Comparison of ENCODE assay signal across 1 cellular context in genomic region chr6:111483736-111484654, GRCh38.
TF ChIP-seq lines count a peak whose summit lies in the region.

No MANE protein-coding gene starts in this region.

TF ChIP-seq in K562, 482 proteins besides CTCF, POLR2A, EP300 and RAD21 (continued from another document and continues in another):
- TF ChIP-seq GTF3C2 (IDR thresholded peaks at IDR 0.05; ENCODE audit: borderline replicate concordance, extremely low read depth, insufficient read length) (no peak), NONO (IDR thresholded peaks at IDR 0.05; ENCODE audit: low read depth in 2 of 2, low read length in 1 of 2) (peak in 1 of 2 experiments; percentile 10; a peak in 1 of 4 replicates), JUNB (CRISPR knock-in tag; conservative IDR thresholded peaks at IDR 0.05) (no peak), HNRNPH1 (optimal IDR thresholded peaks at IDR 0.05; ENCODE audit: low read depth, low read length) (no peak), ARID2 (IDR thresholded peaks at IDR 0.05) (no peak), TCF3 (CRISPR knock-in tag; IDR thresholded peaks at IDR 0.05) (0 out of 2 replicates have a peak, but pooled peaks have one; percentile 8), RAD51 (IDR thresholded peaks at IDR 0.05; ENCODE audit: borderline replicate concordance, low read depth) (peak; percentile 55; the same call in 1 of the 2 replicates), ZNF583 (CRISPR knock-in tag; IDR thresholded peaks at IDR 0.05) (no peak), ZNF717 (CRISPR knock-in tag; IDR thresholded peaks at IDR 0.05) (no peak), NCOA1 (IDR thresholded peaks at IDR 0.05; ENCODE audit: low read depth) (0 out of 2 replicates have a peak, but pooled peaks have one; percentile 38), KAT7 (CRISPR knock-in tag; IDR thresholded peaks at IDR 0.05; ENCODE audit: borderline replicate concordance) (peak; percentile 10; the same call in 1 of the 2 replicates), CCNT2 (IDR thresholded peaks at IDR 0.05; ENCODE audit: borderline replicate concordance, extremely low read depth, insufficient read length, low read depth, low read length) (peak; percentile 88), ZNF655 (CRISPR knock-in tag; IDR thresholded peaks at IDR 0.05) (no peak), HDGF (IDR thresholded peaks at IDR 0.05) (no peak), ZBTB12 (CRISPR knock-in tag; IDR thresholded peaks at IDR 0.05) (no peak), NFE2 (IDR thresholded peaks at IDR 0.05; ENCODE audit: low read depth) (0 out of 2 replicates have a peak, but pooled peaks have one; percentile 4), PHB (CRISPR knock-in tag; IDR thresholded peaks at IDR 0.05) (no peak; the same call in 1 of the 2 replicates), ZNF274 (IDR thresholded peaks at IDR 0.05; ENCODE audit: borderline replicate concordance, low read depth, low read length) (no peak), PTRF (tag; IDR thresholded peaks at IDR 0.05) (no peak), GTF2B (IDR thresholded peaks at IDR 0.05; ENCODE audit: extremely low read depth, insufficient read length) (peak; percentile 45), ZNF778 (CRISPR knock-in tag; IDR thresholded peaks at IDR 0.05) (no peak), ATF7 (IDR thresholded peaks at IDR 0.05) (peak; percentile 51), TAL1 (IDR thresholded peaks at IDR 0.05) (no peak), CBX3 (IDR thresholded peaks at IDR 0.05; ENCODE audit: borderline replicate concordance in 1 of 2, low read length in 2 of 2) (no peak; a peak in 1 of 3 replicates), CHD1 (IDR thresholded peaks at IDR 0.05; ENCODE audit: low read length) (no peak), USF1 (CRISPR knock-in tag; IDR thresholded peaks at IDR 0.05) (peak; percentile 49), TEAD4 (IDR thresholded peaks at IDR 0.05; ENCODE audit: low read length) (peak; percentile 76), TEAD4 (CRISPR knock-in tag; IDR thresholded peaks at IDR 0.05; ENCODE audit: borderline replicate concordance) (no peak), HES1 (IDR thresholded peaks at IDR 0.05; ENCODE audit: low read depth) (peak; percentile 96), ARID3B (CRISPR knock-in tag; IDR thresholded peaks at IDR 0.05; ENCODE audit: borderline replicate concordance) (no peak), CHD2 (IDR thresholded peaks at IDR 0.05; ENCODE audit: low read depth, low read length) (0 out of 2 replicates have a peak, but pooled peaks have one; percentile 4), CXXC5 (CRISPR knock-in tag; IDR thresholded peaks at IDR 0.05) (peak; percentile 98), TEAD1 (CRISPR knock-in tag; IDR thresholded peaks at IDR 0.05) (peak; percentile 45 to 86; a peak in 3 of 4 replicates), ZZZ3 (IDR thresholded peaks at IDR 0.05) (no peak)
- TF ChIP-seq, protein P1, sequence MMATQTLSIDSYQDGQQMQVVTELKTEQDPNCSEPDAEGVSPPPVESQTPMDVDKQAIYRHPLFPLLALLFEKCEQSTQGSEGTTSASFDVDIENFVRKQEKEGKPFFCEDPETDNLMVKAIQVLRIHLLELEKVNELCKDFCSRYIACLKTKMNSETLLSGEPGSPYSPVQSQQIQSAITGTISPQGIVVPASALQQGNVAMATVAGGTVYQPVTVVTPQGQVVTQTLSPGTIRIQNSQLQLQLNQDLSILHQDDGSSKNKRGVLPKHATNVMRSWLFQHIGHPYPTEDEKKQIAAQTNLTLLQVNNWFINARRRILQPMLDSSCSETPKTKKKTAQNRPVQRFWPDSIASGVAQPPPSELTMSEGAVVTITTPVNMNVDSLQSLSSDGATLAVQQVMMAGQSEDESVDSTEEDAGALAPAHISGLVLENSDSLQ (IDR thresholded peaks at IDR 0.05) = peak; percentile 63
- TF ChIP-seq, protein P2, sequence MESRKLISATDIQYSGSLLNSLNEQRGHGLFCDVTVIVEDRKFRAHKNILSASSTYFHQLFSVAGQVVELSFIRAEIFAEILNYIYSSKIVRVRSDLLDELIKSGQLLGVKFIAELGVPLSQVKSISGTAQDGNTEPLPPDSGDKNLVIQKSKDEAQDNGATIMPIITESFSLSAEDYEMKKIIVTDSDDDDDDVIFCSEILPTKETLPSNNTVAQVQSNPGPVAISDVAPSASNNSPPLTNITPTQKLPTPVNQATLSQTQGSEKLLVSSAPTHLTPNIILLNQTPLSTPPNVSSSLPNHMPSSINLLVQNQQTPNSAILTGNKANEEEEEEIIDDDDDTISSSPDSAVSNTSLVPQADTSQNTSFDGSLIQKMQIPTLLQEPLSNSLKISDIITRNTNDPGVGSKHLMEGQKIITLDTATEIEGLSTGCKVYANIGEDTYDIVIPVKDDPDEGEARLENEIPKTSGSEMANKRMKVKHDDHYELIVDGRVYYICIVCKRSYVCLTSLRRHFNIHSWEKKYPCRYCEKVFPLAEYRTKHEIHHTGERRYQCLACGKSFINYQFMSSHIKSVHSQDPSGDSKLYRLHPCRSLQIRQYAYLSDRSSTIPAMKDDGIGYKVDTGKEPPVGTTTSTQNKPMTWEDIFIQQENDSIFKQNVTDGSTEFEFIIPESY (CRISPR knock-in tag; IDR thresholded peaks at IDR 0.05) = no peak
- TF ChIP-seq, protein P3, sequence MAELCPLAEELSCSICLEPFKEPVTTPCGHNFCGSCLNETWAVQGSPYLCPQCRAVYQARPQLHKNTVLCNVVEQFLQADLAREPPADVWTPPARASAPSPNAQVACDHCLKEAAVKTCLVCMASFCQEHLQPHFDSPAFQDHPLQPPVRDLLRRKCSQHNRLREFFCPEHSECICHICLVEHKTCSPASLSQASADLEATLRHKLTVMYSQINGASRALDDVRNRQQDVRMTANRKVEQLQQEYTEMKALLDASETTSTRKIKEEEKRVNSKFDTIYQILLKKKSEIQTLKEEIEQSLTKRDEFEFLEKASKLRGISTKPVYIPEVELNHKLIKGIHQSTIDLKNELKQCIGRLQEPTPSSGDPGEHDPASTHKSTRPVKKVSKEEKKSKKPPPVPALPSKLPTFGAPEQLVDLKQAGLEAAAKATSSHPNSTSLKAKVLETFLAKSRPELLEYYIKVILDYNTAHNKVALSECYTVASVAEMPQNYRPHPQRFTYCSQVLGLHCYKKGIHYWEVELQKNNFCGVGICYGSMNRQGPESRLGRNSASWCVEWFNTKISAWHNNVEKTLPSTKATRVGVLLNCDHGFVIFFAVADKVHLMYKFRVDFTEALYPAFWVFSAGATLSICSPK (IDR thresholded peaks at IDR 0.05; ENCODE audit: borderline replicate concordance) = no peak
- TF ChIP-seq, protein P4, sequence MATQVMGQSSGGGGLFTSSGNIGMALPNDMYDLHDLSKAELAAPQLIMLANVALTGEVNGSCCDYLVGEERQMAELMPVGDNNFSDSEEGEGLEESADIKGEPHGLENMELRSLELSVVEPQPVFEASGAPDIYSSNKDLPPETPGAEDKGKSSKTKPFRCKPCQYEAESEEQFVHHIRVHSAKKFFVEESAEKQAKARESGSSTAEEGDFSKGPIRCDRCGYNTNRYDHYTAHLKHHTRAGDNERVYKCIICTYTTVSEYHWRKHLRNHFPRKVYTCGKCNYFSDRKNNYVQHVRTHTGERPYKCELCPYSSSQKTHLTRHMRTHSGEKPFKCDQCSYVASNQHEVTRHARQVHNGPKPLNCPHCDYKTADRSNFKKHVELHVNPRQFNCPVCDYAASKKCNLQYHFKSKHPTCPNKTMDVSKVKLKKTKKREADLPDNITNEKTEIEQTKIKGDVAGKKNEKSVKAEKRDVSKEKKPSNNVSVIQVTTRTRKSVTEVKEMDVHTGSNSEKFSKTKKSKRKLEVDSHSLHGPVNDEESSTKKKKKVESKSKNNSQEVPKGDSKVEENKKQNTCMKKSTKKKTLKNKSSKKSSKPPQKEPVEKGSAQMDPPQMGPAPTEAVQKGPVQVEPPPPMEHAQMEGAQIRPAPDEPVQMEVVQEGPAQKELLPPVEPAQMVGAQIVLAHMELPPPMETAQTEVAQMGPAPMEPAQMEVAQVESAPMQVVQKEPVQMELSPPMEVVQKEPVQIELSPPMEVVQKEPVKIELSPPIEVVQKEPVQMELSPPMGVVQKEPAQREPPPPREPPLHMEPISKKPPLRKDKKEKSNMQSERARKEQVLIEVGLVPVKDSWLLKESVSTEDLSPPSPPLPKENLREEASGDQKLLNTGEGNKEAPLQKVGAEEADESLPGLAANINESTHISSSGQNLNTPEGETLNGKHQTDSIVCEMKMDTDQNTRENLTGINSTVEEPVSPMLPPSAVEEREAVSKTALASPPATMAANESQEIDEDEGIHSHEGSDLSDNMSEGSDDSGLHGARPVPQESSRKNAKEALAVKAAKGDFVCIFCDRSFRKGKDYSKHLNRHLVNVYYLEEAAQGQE (CRISPR knock-in tag; IDR thresholded peaks at IDR 0.05; ENCODE audit: low read depth) = peak; percentile 47; the same call in 1 of the 2 replicates
- TF ChIP-seq, protein P5, sequence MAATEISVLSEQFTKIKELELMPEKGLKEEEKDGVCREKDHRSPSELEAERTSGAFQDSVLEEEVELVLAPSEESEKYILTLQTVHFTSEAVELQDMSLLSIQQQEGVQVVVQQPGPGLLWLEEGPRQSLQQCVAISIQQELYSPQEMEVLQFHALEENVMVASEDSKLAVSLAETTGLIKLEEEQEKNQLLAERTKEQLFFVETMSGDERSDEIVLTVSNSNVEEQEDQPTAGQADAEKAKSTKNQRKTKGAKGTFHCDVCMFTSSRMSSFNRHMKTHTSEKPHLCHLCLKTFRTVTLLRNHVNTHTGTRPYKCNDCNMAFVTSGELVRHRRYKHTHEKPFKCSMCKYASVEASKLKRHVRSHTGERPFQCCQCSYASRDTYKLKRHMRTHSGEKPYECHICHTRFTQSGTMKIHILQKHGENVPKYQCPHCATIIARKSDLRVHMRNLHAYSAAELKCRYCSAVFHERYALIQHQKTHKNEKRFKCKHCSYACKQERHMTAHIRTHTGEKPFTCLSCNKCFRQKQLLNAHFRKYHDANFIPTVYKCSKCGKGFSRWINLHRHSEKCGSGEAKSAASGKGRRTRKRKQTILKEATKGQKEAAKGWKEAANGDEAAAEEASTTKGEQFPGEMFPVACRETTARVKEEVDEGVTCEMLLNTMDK (IDR thresholded peaks at IDR 0.05; ENCODE audit: borderline replicate concordance, insufficient read depth, low read depth, low read length, poor library complexity, severe bottlenecking) = no peak
